Comparison of ENCODE assay signal across 22 cellular contexts in the genomic region with DNA sequence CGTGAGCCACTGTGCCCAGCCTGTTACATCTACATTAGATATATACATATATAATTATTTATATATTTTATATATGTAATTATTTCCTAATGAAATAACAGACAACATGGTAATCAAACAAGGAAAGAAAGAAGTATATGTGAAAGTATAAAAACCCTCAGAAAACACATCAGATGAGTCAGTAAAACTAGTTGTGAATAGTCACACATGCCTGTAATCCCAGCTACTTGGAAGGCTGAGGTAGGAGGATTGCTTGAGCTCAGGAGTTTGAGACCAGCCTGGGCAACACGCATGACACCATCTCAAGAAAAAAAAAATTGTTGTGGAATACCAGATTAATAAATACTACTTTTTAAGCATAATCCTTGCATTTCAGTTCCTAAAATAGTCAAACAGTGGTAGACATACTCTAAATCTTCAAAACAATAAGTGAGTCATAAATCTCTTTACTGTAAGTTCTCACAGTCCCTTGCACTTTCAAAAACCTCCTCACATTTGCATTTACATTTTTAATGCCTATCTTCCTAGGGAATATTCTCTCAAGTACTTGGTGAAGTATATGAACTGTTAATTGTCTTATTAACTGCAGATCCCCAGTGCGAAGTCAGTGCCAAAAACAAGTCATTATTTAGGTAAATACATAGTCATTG.
"Had no signal": no experiment of that assay in that cellular context is flagged by ENCODE, and none has a peak within 500 bp of the region (broad histone marks: within the 10 kb centered on the region; RNA-seq: fewer than 3 reads in every experiment).

No MANE protein-coding gene starts in this region.

- DNase-seq: cortex of kidney; dorsolateral prefrontal cortex; effector CD8-positive, alpha-beta T cell; gastrocnemius medialis; glutamatergic neuron; immature natural killer cell; kidney; left colon; left ventricle myocardium superior; mesenchymal stem cell; midbrain; occipital lobe; pancreas; right lobe of liver; stimulated activated CD4-positive, alpha-beta T cell treated with anti-CD3 and anti-CD28 coated beads, Interleukin-4, amount 100 ng/mL, for 24 hours; testis; upper lobe of right lung had no signal

- H3K9me3 ChIP-seq: gastrocnemius medialis, pancreas, right lobe of liver, testis, tibial nerve, upper lobe of right lung, vagina had no signal

- H3K27ac ChIP-seq: dorsolateral prefrontal cortex, gastrocnemius medialis, pancreas, right lobe of liver, testis, tibial nerve, upper lobe of right lung, vagina had no signal

- H3K4me1 ChIP-seq: gastrocnemius medialis, pancreas, right lobe of liver, testis, tibial nerve, upper lobe of right lung, vagina had no signal

- ATAC-seq: gastrocnemius medialis; left colon; left ventricle myocardium superior; natural killer cell treated with Interleukin-12 subunit alpha and Interleukin-12 subunit beta and Interleukin-15 and Interleukin-18, amount 100 ng/mL, for 72 hours; pancreas; right lobe of liver; stimulated activated memory B cell treated with anti-CD40 and anti-IgM and Interleukin-4, amounts not matched to agents 10 μg/mL and 1 μg/mL and 100 μg/mL, for 72 hours had no signal

- H3K36me3 ChIP-seq: pancreas, right lobe of liver had no signal

- H3K4me3 ChIP-seq: dorsolateral prefrontal cortex, gastrocnemius medialis, lung, pancreas, right lobe of liver, testis, tibial nerve, upper lobe of right lung, vagina had no signal

- FAIRE-seq: pancreas had no signal

- H3K27me3 ChIP-seq: dorsolateral prefrontal cortex, gastrocnemius medialis, pancreas, right lobe of liver, testis, tibial nerve, upper lobe of right lung, vagina had no signal
